Comparison of ENCODE assay signal across 9 cellular contexts in genomic region chr3:112740800-112741199, GRCh38.
"Had no signal": no experiment of that assay in that cellular context is flagged by ENCODE, and none has a peak within 500 bp of the region (broad histone marks: within the 10 kb centered on the region; RNA-seq: fewer than 3 reads in every experiment).

No MANE protein-coding gene starts in this region.

- H3K27me3 ChIP-seq: gastroesophageal sphincter, left lung, spleen, suprapubic skin had no signal

- H3K4me1 ChIP-seq: gastroesophageal sphincter had no signal

- ATAC-seq: gastroesophageal sphincter, left lung, sciatic nerve had no signal

- H3K4me3 ChIP-seq: gastroesophageal sphincter, left lung, spleen, suprapubic skin had no signal

- H3K27ac ChIP-seq: gastroesophageal sphincter, left lung, suprapubic skin had no signal

- DNase-seq: activated CD4-positive, CD25-positive, alpha-beta regulatory T cell treated with anti-CD3 and anti-CD28 coated beads, Interleukin-2, amount 50 U/mL, for 72 hours; activated gamma-delta T cell treated with Interleukin-2 at 50 U/mL for 16 hours; caudate nucleus; left lung; spleen; stimulated activated CD4-positive, alpha-beta T cell treated with anti-CD3 and anti-CD28 coated beads, Interleukin-1b, Interleukin-23, amount 100 ng/mL, for 48 hours had no signal

- H3K9me3 ChIP-seq: gastroesophageal sphincter, left lung, spleen, suprapubic skin had no signal

- H3K36me3 ChIP-seq: gastroesophageal sphincter, left lung, spleen, suprapubic skin had no signal
